In genomic region chr10:121449457-121450045, GRCh38 we compare ENCODE assay signal across 13 cellular contexts.
DNase-seq lines count a peak whose midpoint lies in the region; ATAC-seq, FAIRE-seq and TF ChIP-seq lines count a peak whose summit lies in the region.
"Had no signal": no experiment of that assay in that cellular context is flagged by ENCODE, and none has a peak within 500 bp of the region (broad histone marks: within the 10 kb centered on the region; RNA-seq: fewer than 3 reads in every experiment).

No MANE protein-coding gene starts in this region.

- H3K4me3 ChIP-seq in KMS-11 (IDR thresholded peaks at IDR 0.05; ENCODE audit: insufficient read depth, low read depth, low read length): no peak overlapping the region
- no peak overlapping the region for H3K4me3 ChIP-seq in small intestine (ENCODE audit: low read depth in 1 of 2, low read length in 2 of 2)
- H3K4me3 ChIP-seq in prostate gland: no peak overlapping the region
- H3K4me3 ChIP-seq: breast epithelium had no signal

- no peaks in the 10 kb centered on the region for H3K79me2 ChIP-seq in KMS-11 (ENCODE audit: insufficient read depth, low read depth)

- FAIRE-seq in small intestine (lab: Jason Lieb, UNC): no peak
- FAIRE-seq: H54 had no signal

- no peaks in the 10 kb centered on the region for H4K20me1 ChIP-seq in KMS-11 (ENCODE audit: insufficient read depth)

- H3K27me3 ChIP-seq in KMS-11 (ENCODE audit: insufficient read depth, low read depth) (no peaks in the 10 kb centered on the region), small intestine (ENCODE audit: control insufficient read depth in 2 of 2, insufficient read depth in 2 of 2, low read length in 2 of 2) (no peaks in the 10 kb centered on the region), prostate gland (replicated peaks; ENCODE audit: insufficient read depth) (no peaks in the 10 kb centered on the region)
- H3K27me3 ChIP-seq: breast epithelium had no signal

- H3K4me2 ChIP-seq in KMS-11: peak overlapping the region; percentile 77

- H3K27ac ChIP-seq in KMS-11: peak overlapping the region; percentile 90
- H3K27ac ChIP-seq in small intestine (ENCODE audit: low read depth in 1 of 2, low read length in 1 of 2): no peak overlapping the region
- H3K27ac ChIP-seq in prostate gland: no peak overlapping the region
- H3K27ac ChIP-seq: breast epithelium had no signal

- TF ChIP-seq POLR2A in prostate gland (IDR thresholded peaks at IDR 0.05): no peak

- WGBS in small intestine, 3 donors: 15 to 54% (median 25%) methylated on average over 5 of the region's 5 CpGs
- 89% methylated on average over 5 of the region's 5 CpGs for WGBS in prostate gland

- no peak for TF ChIP-seq CTCF in KMS-11 (conservative IDR thresholded peaks at IDR 0.05; ENCODE audit: low read depth, low read length)
- TF ChIP-seq CTCF in prostate gland (IDR thresholded peaks at IDR 0.05): no peak

- intact Hi-C loops in prostate gland (cut with DNase I): no loop called here

- H3K4me1 ChIP-seq in KMS-11 (ENCODE audit: low read depth, poor library complexity, severe bottlenecking): peaks cover 42% of the 10 kb centered on the region
- H3K4me1 ChIP-seq in small intestine (ENCODE audit: control insufficient read depth in 2 of 2, insufficient read depth in 1 of 2, low read depth in 1 of 2, low read length in 1 of 2): no peaks in the 10 kb centered on the region
- H3K4me1 ChIP-seq in prostate gland (replicated peaks): no peaks in the 10 kb centered on the region
- H3K4me1 ChIP-seq: breast epithelium had no signal

- peak; percentile 47 for ATAC-seq in GM19395 (IDR thresholded peaks at IDR 0.05; ENCODE audit: unreplicated experiment)
- peak; percentile 10 for ATAC-seq in HG02852 (IDR thresholded peaks at IDR 0.05; ENCODE audit: unreplicated experiment)

- H3K9me3 ChIP-seq in small intestine (ENCODE audit: control insufficient read depth, low read depth) (no peaks in the 10 kb centered on the region), prostate gland (no peaks in the 10 kb centered on the region)
- H3K9me3 ChIP-seq: breast epithelium had no signal

- H3K36me3 ChIP-seq in KMS-11 (ENCODE audit: insufficient read depth) (no peaks in the 10 kb centered on the region), small intestine (ENCODE audit: control insufficient read depth in 2 of 2, insufficient read depth in 2 of 2, low read length in 2 of 2) (no peaks in the 10 kb centered on the region), prostate gland (no peaks in the 10 kb centered on the region)
- H3K36me3 ChIP-seq: breast epithelium had no signal

- H2AFZ ChIP-seq in KMS-11 (ENCODE audit: low read depth): peak overlapping the region; percentile 64

- H3K9ac ChIP-seq in KMS-11: peak overlapping the region; percentile 47; the same call in 1 of the 2 replicates

- peak; percentile 19 for DNase-seq in small intestine
- no peak for DNase-seq in prostate gland (ENCODE audit: low spot score)
- no peak for DNase-seq in ureter (ENCODE audit: low spot score)
- no peak for DNase-seq in NOMO-1 treated with dmso at 0.1 percent for 144 hours (lab: John Stamatoyannopoulos, UW; ENCODE audit: unreplicated experiment)
- no peak for DNase-seq in activated naive CD4-positive, alpha-beta T cell treated with anti-CD3 and anti-CD28 coated beads, Interleukin-2, amount 50 U/mL, for 16 hours
- DNase-seq: activated CD4-positive, alpha-beta T cell treated with anti-CD3 and anti-CD28 coated beads for 36 hours; hippocampal formation; NCI-H187 treated with DMSO at 0.1 percent for 48 hours had no signal
